1 cellular context compared by ENCODE assay signal in the genomic region with DNA sequence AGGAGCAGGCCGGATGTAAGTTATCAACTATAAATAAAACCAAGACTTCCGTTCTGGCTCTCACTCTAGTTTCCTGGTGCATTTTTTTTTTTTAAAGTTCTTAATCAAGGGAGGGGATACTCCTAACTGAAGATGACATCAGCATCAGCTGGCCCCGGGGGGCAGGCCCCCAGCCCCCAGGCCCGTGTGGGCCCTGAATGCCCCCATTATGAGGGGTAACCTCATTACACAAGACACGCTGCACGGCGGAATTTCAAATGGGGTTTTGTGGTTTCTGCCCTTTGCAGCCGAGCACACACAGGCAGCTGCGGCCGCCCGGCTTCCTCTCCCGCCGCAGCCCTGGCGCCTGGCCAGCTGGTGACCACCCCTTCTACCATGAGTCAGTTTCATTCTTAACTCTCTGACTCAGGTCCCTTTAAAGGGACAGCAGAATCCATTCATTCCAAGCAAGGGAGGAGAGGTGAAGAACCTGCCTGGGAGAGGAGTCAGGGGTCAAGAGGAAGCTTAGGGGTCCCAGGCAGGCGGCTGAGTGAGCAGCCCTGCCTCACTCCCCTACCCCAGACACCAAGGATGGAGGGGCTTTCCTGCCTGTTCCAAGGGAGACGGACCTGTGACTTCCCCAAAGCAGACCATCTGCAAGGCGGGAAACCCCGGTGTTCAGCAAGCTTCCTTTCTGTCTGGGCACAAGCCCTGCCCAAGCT.
TF ChIP-seq lines count a peak whose summit lies in the region.

No MANE protein-coding gene starts in this region.

TF ChIP-seq in K562, 482 proteins besides CTCF, POLR2A, EP300 and RAD21 (continued from another document and continues in another):
- TF ChIP-seq ZKSCAN3 (CRISPR knock-in tag; IDR thresholded peaks at IDR 0.05) (no peak), ZNF444 (CRISPR knock-in tag; IDR thresholded peaks at IDR 0.05) (no peak), KHSRP (IDR thresholded peaks at IDR 0.05) (no peak), ZNF561 (CRISPR knock-in tag; conservative IDR thresholded peaks at IDR 0.05) (no peak), ZNF717 (CRISPR knock-in tag; IDR thresholded peaks at IDR 0.05) (no peak), WHSC1 (IDR thresholded peaks at IDR 0.05; ENCODE audit: low read length) (no peak), ZNF57 (CRISPR knock-in tag; IDR thresholded peaks at IDR 0.05) (no peak), TAF15 (IDR thresholded peaks at IDR 0.05; ENCODE audit: low read depth, low read length) (no peak), NFRKB (IDR thresholded peaks at IDR 0.05; ENCODE audit: low read depth) (peak; percentile 5; the same call in 1 of the 2 replicates), FOXA1 (IDR thresholded peaks at IDR 0.05; ENCODE audit: borderline replicate concordance) (no peak), SPI1 (IDR thresholded peaks at IDR 0.05; ENCODE audit: borderline replicate concordance, low read depth, low read length) (peak; percentile 80), MECOM (CRISPR knock-in tag; IDR thresholded peaks at IDR 0.05) (no peak), ZNF75A (CRISPR knock-in tag; IDR thresholded peaks at IDR 0.05) (no peak), TAF1 (IDR thresholded peaks at IDR 0.05; ENCODE audit: control insufficient read depth, extremely low read depth, insufficient read depth, low read length, severe bottlenecking) (peak; percentile 19), POU5F1 (IDR thresholded peaks at IDR 0.05; ENCODE audit: borderline replicate concordance, low read depth, low read length, partially characterized antibody) (no peak), ZNF41 (CRISPR knock-in tag; conservative IDR thresholded peaks at IDR 0.05) (no peak), ZNF140 (CRISPR knock-in tag; IDR thresholded peaks at IDR 0.05) (no peak), SMARCA4 (IDR thresholded peaks at IDR 0.05) (peak; percentile 87), MTA3 (IDR thresholded peaks at IDR 0.05; ENCODE audit: borderline replicate concordance) (peak; percentile 67; the same call in 1 of the 2 replicates), U2AF2 (optimal IDR thresholded peaks at IDR 0.05; ENCODE audit: low read depth, low read length) (no peak), HMG20A (CRISPR knock-in tag; conservative IDR thresholded peaks at IDR 0.05) (no peak), KAT8 (IDR thresholded peaks at IDR 0.05; ENCODE audit: low read depth) (no peak), TEAD1 (CRISPR knock-in tag; IDR thresholded peaks at IDR 0.05) (peak; percentile 87 to 96), DACH1 (IDR thresholded peaks at IDR 0.05; ENCODE audit: partially characterized antibody) (peak; percentile 92), SNIP1 (IDR thresholded peaks at IDR 0.05; ENCODE audit: low read depth) (no peak), STAT5B (CRISPR knock-in tag; IDR thresholded peaks at IDR 0.05) (no peak), TCF3 (CRISPR knock-in tag; IDR thresholded peaks at IDR 0.05) (peak; percentile 50), NELFE (IDR thresholded peaks at IDR 0.05; ENCODE audit: insufficient read depth, insufficient read length) (no peak), ZZZ3 (IDR thresholded peaks at IDR 0.05) (no peak), STAG1 (CRISPR knock-in tag; IDR thresholded peaks at IDR 0.05; ENCODE audit: borderline replicate concordance) (no peak), ZNF431 (CRISPR knock-in tag; IDR thresholded peaks at IDR 0.05) (no peak)
- TF ChIP-seq, protein P1, sequence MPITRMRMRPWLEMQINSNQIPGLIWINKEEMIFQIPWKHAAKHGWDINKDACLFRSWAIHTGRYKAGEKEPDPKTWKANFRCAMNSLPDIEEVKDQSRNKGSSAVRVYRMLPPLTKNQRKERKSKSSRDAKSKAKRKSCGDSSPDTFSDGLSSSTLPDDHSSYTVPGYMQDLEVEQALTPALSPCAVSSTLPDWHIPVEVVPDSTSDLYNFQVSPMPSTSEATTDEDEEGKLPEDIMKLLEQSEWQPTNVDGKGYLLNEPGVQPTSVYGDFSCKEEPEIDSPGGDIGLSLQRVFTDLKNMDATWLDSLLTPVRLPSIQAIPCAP (CRISPR knock-in tag; IDR thresholded peaks at IDR 0.05; ENCODE audit: borderline replicate concordance): no peak
- TF ChIP-seq, protein P2, sequence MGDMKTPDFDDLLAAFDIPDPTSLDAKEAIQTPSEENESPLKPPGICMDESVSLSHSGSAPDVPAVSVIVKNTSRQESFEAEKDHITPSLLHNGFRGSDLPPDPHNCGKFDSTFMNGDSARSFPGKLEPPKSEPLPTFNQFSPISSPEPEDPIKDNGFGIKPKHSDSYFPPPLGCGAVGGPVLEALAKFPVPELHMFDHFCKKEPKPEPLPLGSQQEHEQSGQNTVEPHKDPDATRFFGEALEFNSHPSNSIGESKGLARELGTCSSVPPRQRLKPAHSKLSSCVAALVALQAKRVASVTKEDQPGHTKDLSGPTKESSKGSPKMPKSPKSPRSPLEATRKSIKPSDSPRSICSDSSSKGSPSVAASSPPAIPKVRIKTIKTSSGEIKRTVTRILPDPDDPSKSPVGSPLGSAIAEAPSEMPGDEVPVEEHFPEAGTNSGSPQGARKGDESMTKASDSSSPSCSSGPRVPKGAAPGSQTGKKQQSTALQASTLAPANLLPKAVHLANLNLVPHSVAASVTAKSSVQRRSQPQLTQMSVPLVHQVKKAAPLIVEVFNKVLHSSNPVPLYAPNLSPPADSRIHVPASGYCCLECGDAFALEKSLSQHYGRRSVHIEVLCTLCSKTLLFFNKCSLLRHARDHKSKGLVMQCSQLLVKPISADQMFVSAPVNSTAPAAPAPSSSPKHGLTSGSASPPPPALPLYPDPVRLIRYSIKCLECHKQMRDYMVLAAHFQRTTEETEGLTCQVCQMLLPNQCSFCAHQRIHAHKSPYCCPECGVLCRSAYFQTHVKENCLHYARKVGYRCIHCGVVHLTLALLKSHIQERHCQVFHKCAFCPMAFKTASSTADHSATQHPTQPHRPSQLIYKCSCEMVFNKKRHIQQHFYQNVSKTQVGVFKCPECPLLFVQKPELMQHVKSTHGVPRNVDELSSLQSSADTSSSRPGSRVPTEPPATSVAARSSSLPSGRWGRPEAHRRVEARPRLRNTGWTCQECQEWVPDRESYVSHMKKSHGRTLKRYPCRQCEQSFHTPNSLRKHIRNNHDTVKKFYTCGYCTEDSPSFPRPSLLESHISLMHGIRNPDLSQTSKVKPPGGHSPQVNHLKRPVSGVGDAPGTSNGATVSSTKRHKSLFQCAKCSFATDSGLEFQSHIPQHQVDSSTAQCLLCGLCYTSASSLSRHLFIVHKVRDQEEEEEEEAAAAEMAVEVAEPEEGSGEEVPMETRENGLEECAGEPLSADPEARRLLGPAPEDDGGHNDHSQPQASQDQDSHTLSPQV (IDR thresholded peaks at IDR 0.05): no peak
- TF ChIP-seq, protein P3, sequence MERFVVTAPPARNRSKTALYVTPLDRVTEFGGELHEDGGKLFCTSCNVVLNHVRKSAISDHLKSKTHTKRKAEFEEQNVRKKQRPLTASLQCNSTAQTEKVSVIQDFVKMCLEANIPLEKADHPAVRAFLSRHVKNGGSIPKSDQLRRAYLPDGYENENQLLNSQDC (CRISPR knock-in tag; IDR thresholded peaks at IDR 0.05): no peak
- TF ChIP-seq, protein P4, sequence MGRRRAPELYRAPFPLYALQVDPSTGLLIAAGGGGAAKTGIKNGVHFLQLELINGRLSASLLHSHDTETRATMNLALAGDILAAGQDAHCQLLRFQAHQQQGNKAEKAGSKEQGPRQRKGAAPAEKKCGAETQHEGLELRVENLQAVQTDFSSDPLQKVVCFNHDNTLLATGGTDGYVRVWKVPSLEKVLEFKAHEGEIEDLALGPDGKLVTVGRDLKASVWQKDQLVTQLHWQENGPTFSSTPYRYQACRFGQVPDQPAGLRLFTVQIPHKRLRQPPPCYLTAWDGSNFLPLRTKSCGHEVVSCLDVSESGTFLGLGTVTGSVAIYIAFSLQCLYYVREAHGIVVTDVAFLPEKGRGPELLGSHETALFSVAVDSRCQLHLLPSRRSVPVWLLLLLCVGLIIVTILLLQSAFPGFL (CRISPR knock-in tag; IDR thresholded peaks at IDR 0.05): no peak
- TF ChIP-seq, protein P5, sequence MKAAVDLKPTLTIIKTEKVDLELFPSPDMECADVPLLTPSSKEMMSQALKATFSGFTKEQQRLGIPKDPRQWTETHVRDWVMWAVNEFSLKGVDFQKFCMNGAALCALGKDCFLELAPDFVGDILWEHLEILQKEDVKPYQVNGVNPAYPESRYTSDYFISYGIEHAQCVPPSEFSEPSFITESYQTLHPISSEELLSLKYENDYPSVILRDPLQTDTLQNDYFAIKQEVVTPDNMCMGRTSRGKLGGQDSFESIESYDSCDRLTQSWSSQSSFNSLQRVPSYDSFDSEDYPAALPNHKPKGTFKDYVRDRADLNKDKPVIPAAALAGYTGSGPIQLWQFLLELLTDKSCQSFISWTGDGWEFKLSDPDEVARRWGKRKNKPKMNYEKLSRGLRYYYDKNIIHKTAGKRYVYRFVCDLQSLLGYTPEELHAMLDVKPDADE (conservative IDR thresholded peaks at IDR 0.05; ENCODE audit: control insufficient read depth, low read depth, low read length): 0 out of 2 replicates have a peak, but pooled peaks have one; percentile 33
- TF ChIP-seq, protein P6, sequence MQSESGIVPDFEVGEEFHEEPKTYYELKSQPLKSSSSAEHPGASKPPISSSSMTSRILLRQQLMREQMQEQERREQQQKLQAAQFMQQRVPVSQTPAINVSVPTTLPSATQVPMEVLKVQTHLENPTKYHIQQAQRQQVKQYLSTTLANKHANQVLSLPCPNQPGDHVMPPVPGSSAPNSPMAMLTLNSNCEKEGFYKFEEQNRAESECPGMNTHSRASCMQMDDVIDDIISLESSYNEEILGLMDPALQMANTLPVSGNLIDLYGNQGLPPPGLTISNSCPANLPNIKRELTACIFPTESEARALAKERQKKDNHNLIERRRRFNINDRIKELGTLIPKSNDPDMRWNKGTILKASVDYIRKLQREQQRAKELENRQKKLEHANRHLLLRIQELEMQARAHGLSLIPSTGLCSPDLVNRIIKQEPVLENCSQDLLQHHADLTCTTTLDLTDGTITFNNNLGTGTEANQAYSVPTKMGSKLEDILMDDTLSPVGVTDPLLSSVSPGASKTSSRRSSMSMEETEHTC (IDR thresholded peaks at IDR 0.05): no peak
- TF ChIP-seq, protein P7, sequence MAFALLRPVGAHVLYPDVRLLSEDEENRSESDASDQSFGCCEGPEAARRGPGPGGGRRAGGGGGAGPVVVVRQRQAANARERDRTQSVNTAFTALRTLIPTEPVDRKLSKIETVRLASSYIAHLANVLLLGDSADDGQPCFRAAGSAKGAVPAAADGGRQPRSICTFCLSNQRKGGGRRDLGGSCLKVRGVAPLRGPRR (CRISPR knock-in tag; IDR thresholded peaks at IDR 0.05): no peak
- TF ChIP-seq, protein P8, sequence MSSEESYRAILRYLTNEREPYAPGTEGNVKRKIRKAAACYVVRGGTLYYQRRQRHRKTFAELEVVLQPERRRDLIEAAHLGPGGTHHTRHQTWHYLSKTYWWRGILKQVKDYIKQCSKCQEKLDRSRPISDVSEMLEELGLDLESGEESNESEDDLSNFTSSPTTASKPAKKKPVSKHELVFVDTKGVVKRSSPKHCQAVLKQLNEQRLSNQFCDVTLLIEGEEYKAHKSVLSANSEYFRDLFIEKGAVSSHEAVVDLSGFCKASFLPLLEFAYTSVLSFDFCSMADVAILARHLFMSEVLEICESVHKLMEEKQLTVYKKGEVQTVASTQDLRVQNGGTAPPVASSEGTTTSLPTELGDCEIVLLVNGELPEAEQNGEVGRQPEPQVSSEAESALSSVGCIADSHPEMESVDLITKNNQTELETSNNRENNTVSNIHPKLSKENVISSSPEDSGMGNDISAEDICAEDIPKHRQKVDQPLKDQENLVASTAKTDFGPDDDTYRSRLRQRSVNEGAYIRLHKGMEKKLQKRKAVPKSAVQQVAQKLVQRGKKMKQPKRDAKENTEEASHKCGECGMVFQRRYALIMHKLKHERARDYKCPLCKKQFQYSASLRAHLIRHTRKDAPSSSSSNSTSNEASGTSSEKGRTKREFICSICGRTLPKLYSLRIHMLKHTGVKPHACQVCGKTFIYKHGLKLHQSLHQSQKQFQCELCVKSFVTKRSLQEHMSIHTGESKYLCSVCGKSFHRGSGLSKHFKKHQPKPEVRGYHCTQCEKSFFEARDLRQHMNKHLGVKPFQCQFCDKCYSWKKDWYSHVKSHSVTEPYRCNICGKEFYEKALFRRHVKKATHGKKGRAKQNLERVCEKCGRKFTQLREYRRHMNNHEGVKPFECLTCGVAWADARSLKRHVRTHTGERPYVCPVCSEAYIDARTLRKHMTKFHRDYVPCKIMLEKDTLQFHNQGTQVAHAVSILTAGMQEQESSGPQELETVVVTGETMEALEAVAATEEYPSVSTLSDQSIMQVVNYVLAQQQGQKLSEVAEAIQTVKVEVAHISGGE (CRISPR knock-in tag; IDR thresholded peaks at IDR 0.05): peak in 1 of 3 experiments; percentile 80; a peak in 2 of 6 replicates
- TF ChIP-seq, protein P9, sequence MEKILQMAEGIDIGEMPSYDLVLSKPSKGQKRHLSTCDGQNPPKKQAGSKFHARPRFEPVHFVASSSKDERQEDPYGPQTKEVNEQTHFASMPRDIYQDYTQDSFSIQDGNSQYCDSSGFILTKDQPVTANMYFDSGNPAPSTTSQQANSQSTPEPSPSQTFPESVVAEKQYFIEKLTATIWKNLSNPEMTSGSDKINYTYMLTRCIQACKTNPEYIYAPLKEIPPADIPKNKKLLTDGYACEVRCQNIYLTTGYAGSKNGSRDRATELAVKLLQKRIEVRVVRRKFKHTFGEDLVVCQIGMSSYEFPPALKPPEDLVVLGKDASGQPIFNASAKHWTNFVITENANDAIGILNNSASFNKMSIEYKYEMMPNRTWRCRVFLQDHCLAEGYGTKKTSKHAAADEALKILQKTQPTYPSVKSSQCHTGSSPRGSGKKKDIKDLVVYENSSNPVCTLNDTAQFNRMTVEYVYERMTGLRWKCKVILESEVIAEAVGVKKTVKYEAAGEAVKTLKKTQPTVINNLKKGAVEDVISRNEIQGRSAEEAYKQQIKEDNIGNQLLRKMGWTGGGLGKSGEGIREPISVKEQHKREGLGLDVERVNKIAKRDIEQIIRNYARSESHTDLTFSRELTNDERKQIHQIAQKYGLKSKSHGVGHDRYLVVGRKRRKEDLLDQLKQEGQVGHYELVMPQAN (IDR thresholded peaks at IDR 0.05; ENCODE audit: borderline replicate concordance): no peak; the same call in 1 of the 2 replicates
- TF ChIP-seq, protein P10, sequence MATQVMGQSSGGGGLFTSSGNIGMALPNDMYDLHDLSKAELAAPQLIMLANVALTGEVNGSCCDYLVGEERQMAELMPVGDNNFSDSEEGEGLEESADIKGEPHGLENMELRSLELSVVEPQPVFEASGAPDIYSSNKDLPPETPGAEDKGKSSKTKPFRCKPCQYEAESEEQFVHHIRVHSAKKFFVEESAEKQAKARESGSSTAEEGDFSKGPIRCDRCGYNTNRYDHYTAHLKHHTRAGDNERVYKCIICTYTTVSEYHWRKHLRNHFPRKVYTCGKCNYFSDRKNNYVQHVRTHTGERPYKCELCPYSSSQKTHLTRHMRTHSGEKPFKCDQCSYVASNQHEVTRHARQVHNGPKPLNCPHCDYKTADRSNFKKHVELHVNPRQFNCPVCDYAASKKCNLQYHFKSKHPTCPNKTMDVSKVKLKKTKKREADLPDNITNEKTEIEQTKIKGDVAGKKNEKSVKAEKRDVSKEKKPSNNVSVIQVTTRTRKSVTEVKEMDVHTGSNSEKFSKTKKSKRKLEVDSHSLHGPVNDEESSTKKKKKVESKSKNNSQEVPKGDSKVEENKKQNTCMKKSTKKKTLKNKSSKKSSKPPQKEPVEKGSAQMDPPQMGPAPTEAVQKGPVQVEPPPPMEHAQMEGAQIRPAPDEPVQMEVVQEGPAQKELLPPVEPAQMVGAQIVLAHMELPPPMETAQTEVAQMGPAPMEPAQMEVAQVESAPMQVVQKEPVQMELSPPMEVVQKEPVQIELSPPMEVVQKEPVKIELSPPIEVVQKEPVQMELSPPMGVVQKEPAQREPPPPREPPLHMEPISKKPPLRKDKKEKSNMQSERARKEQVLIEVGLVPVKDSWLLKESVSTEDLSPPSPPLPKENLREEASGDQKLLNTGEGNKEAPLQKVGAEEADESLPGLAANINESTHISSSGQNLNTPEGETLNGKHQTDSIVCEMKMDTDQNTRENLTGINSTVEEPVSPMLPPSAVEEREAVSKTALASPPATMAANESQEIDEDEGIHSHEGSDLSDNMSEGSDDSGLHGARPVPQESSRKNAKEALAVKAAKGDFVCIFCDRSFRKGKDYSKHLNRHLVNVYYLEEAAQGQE (CRISPR knock-in tag; IDR thresholded peaks at IDR 0.05; ENCODE audit: low read depth): no peak
